In genomic region chr2:189542145-189542882, GRCh38 we compare ENCODE assay signal across 1 cellular context.
A peak's percentile ranks its signal among the peaks of the same experiment; 100 is the strongest.
TF ChIP-seq lines count a peak whose summit lies in the region.

No MANE protein-coding gene starts in this region.

TF ChIP-seq in HepG2, 621 proteins besides CTCF, POLR2A, EP300 and RAD21 (continued from another document and continues in another):
- TF ChIP-seq SALL1 (CRISPR knock-in tag; IDR thresholded peaks at IDR 0.05) = peak; percentile 51; the same call in 1 of the 2 replicates
- 0 out of 2 replicates have a peak, but pooled peaks have one; percentile 45 for TF ChIP-seq HDAC2 (CRISPR knock-in tag; IDR thresholded peaks at IDR 0.05)
- 0 out of 2 replicates have a peak, but pooled peaks have one; percentile 8 for TF ChIP-seq ARID3A (IDR thresholded peaks at IDR 0.05; ENCODE audit: low read depth, low read length)
- peak; percentile 98 for TF ChIP-seq HOMEZ (CRISPR knock-in tag; IDR thresholded peaks at IDR 0.05; ENCODE audit: low read depth)
- TF ChIP-seq ZFP1 (CRISPR knock-in tag; IDR thresholded peaks at IDR 0.05) = 0 out of 2 replicates have a peak, but pooled peaks have one; percentile 41
- TF ChIP-seq ARID5B (CRISPR knock-in tag; IDR thresholded peaks at IDR 0.05) = peak; percentile 72; the same call in 1 of the 2 replicates
- 0 out of 2 replicates have a peak, but pooled peaks have one; percentile 26 for TF ChIP-seq ZBTB25 (CRISPR knock-in tag; IDR thresholded peaks at IDR 0.05)
- peak; percentile 60; the same call in 1 of the 2 replicates for TF ChIP-seq MBD4 (IDR thresholded peaks at IDR 0.05; ENCODE audit: borderline replicate concordance, low read length)
- peak; percentile 45; the same call in 1 of the 2 replicates for TF ChIP-seq TFDP1 (CRISPR knock-in tag; IDR thresholded peaks at IDR 0.05; ENCODE audit: borderline replicate concordance)
- TF ChIP-seq HES4 (CRISPR knock-in tag; IDR thresholded peaks at IDR 0.05; ENCODE audit: borderline replicate concordance) = no peak
- TF ChIP-seq ZNF614 (CRISPR knock-in tag; IDR thresholded peaks at IDR 0.05; ENCODE audit: borderline replicate concordance) = 0 out of 2 replicates have a peak, but pooled peaks have one; percentile 26
- TF ChIP-seq KDM2A (CRISPR knock-in tag; IDR thresholded peaks at IDR 0.05; ENCODE audit: borderline replicate concordance, low read depth) = 0 out of 2 replicates have a peak, but pooled peaks have one; percentile 27
- no peak for TF ChIP-seq U2AF2 (IDR thresholded peaks at IDR 0.05; ENCODE audit: low read depth, low read length)
- 0 out of 2 replicates have a peak, but pooled peaks have one; percentile 21 for TF ChIP-seq ZNF501 (CRISPR knock-in tag; IDR thresholded peaks at IDR 0.05)
- TF ChIP-seq ZNF235 (CRISPR knock-in tag; IDR thresholded peaks at IDR 0.05; ENCODE audit: borderline replicate concordance) = no peak
- TF ChIP-seq PATZ1 (CRISPR knock-in tag; IDR thresholded peaks at IDR 0.05) = no peak
- TF ChIP-seq GABPA (IDR thresholded peaks at IDR 0.05; ENCODE audit: low read depth, low read length) = no peak
- TF ChIP-seq GABPA (CRISPR knock-in tag; IDR thresholded peaks at IDR 0.05; ENCODE audit: low read depth) = peak; percentile 36; the same call in 1 of the 2 replicates
- TF ChIP-seq ZNF790 (CRISPR knock-in tag; IDR thresholded peaks at IDR 0.05; ENCODE audit: borderline replicate concordance) = no peak
- TF ChIP-seq ZBTB33 (CRISPR knock-in tag; IDR thresholded peaks at IDR 0.05) = no peak
- TF ChIP-seq ERF (CRISPR knock-in tag; IDR thresholded peaks at IDR 0.05) = peak; percentile 58; the same call in 1 of the 2 replicates
- peak; percentile 19 for TF ChIP-seq XRCC5 (optimal IDR thresholded peaks at IDR 0.05; ENCODE audit: low read length)
- no peak for TF ChIP-seq ZFP91 (CRISPR knock-in tag; IDR thresholded peaks at IDR 0.05; ENCODE audit: borderline replicate concordance)
- TF ChIP-seq SOX6 (IDR thresholded peaks at IDR 0.05) = no peak
- peak; percentile 29; the same call in 1 of the 2 replicates for TF ChIP-seq SOX6 (CRISPR knock-in tag; IDR thresholded peaks at IDR 0.05)
- no peak for TF ChIP-seq ZBTB7B (CRISPR knock-in tag; IDR thresholded peaks at IDR 0.05)
- no peak for TF ChIP-seq DNMT1 (CRISPR knock-in tag; IDR thresholded peaks at IDR 0.05)
- TF ChIP-seq NFIC (IDR thresholded peaks at IDR 0.05; ENCODE audit: low read length) = peak; percentile 59; the same call in 1 of the 2 replicates
- peak; percentile 52; the same call in 1 of the 2 replicates for TF ChIP-seq RCOR2 (CRISPR knock-in tag; IDR thresholded peaks at IDR 0.05)
- TF ChIP-seq ZNF605 (CRISPR knock-in tag; IDR thresholded peaks at IDR 0.05) = 0 out of 2 replicates have a peak, but pooled peaks have one; percentile 49
- TF ChIP-seq MEIS1 (CRISPR knock-in tag; IDR thresholded peaks at IDR 0.05; ENCODE audit: borderline replicate concordance) = no peak
- no peak for TF ChIP-seq ZFP36 (IDR thresholded peaks at IDR 0.05; ENCODE audit: borderline replicate concordance, low read depth, low read length, partially characterized antibody)
- no peak for TF ChIP-seq ARNTL (CRISPR knock-in tag; IDR thresholded peaks at IDR 0.05)
- TF ChIP-seq JUN (CRISPR knock-in tag; IDR thresholded peaks at IDR 0.05) = peak; percentile 43; the same call in 1 of the 2 replicates
- TF ChIP-seq ZNF740 (CRISPR knock-in tag; IDR thresholded peaks at IDR 0.05) = no peak
- TF ChIP-seq SKI (IDR thresholded peaks at IDR 0.05; ENCODE audit: partially characterized antibody) = no peak
- TF ChIP-seq DNMT3B (CRISPR knock-in tag; conservative IDR thresholded peaks at IDR 0.05) = 0 out of 2 replicates have a peak, but pooled peaks have one; percentile 48
- peak; percentile 38; the same call in 1 of the 2 replicates for TF ChIP-seq THRA (CRISPR knock-in tag; IDR thresholded peaks at IDR 0.05; ENCODE audit: borderline replicate concordance)
- no peak for TF ChIP-seq SRSF1 (optimal IDR thresholded peaks at IDR 0.05; ENCODE audit: low read depth, low read length)
- TF ChIP-seq MIER2 (CRISPR knock-in tag; IDR thresholded peaks at IDR 0.05) = peak; percentile 57; the same call in 1 of the 2 replicates
- peak; percentile 70; the same call in 1 of the 2 replicates for TF ChIP-seq ELF3 (CRISPR knock-in tag; IDR thresholded peaks at IDR 0.05)
- TF ChIP-seq ZNF709 (CRISPR knock-in tag; IDR thresholded peaks at IDR 0.05) = peak; percentile 63; the same call in 1 of the 2 replicates
- 0 out of 2 replicates have a peak, but pooled peaks have one; percentile 17 for TF ChIP-seq ZMYM2 (CRISPR knock-in tag; IDR thresholded peaks at IDR 0.05)
- TF ChIP-seq ZNF878 (CRISPR knock-in tag; IDR thresholded peaks at IDR 0.05) = 0 out of 2 replicates have a peak, but pooled peaks have one; percentile 65
- TF ChIP-seq ZNF670 (CRISPR knock-in tag; IDR thresholded peaks at IDR 0.05; ENCODE audit: borderline replicate concordance) = 0 out of 2 replicates have a peak, but pooled peaks have one; percentile 47
